Comparison of ENCODE assay signal across 10 cellular contexts in the genomic region with DNA sequence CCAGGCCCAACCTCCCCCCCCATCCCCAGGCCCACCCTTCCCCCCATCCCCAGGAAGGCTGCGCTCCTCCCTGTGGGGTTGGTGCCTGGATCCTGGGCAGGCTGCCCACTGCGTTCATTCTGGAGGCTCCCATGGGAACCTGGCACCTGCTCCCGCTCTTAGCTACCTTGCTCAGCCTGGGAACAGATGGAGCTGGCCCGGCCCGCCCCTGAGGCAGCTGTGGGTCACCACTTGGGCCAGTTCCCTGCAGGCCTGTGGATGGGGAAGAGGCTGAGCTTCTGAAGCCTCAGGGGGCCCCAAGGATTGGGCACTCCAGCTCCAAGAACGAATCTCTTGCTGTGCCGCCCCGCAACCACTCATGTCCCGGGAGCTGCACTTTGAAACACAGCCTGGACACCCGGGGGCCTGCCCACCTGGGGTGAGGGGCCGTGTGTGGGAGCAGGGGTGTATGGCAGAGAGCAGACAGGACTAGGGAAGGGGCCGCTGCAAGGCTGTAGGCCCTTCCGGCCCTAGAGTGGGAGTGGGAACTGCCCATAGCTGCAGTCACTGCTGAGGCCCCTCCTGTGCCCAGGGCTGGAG. TPM values are rescaled to one million over a fixed set of nuclear protein-coding genes. Genes with fewer than 3 reads are reported as not detected.
DNase-seq lines count a peak whose midpoint lies in the region; ATAC-seq and TF ChIP-seq lines count a peak whose summit lies in the region.
"Had no signal": no experiment of that assay in that cellular context is flagged by ENCODE, and none has a peak within 500 bp of the region (broad histone marks: within the 10 kb centered on the region; RNA-seq: fewer than 3 reads in every experiment).

No MANE protein-coding gene starts in this region.

- H3K27ac ChIP-seq in RWPE2 (ENCODE audit: poor library complexity, severe bottlenecking): no peak overlapping the region
- no peak overlapping the region for H3K27ac ChIP-seq in effector memory CD4-positive, alpha-beta T cell (ENCODE audit: insufficient read depth, low read length, poor library complexity, severe bottlenecking)
- H3K27ac ChIP-seq: SK-N-MC had no signal

- peaks cover 13% of the 10 kb centered on the region for H3K4me1 ChIP-seq in RWPE2 (ENCODE audit: insufficient read depth, poor library complexity, severe bottlenecking)
- peaks cover 24% of the 10 kb centered on the region for H3K4me1 ChIP-seq in effector memory CD4-positive, alpha-beta T cell (ENCODE audit: control insufficient read depth, insufficient read depth, low read length, poor library complexity, severe bottlenecking)

- no peak overlapping the region for H3K4me3 ChIP-seq in RWPE2 (ENCODE audit: severe bottlenecking)
- H3K4me3 ChIP-seq in effector memory CD4-positive, alpha-beta T cell (ENCODE audit: insufficient read depth, low read depth, low read length, poor library complexity, severe bottlenecking): no peak overlapping the region
- H3K4me3 ChIP-seq: SK-N-MC had no signal

- H3K36me3 ChIP-seq in RWPE2 (ENCODE audit: low read depth): no peaks in the 10 kb centered on the region
- no peaks in the 10 kb centered on the region for H3K36me3 ChIP-seq in effector memory CD4-positive, alpha-beta T cell (ENCODE audit: control insufficient read depth, insufficient read depth, low read length)

- TF ChIP-seq CTCF in RWPE2 (IDR thresholded peaks at IDR 0.05; ENCODE audit: poor library complexity, severe bottlenecking): no peak

- no peaks in the 10 kb centered on the region for H3K27me3 ChIP-seq in RWPE2 (ENCODE audit: insufficient read depth, poor library complexity, severe bottlenecking)
- peaks cover 40% of the 10 kb centered on the region for H3K27me3 ChIP-seq in effector memory CD4-positive, alpha-beta T cell (replicated peaks; ENCODE audit: control insufficient read depth, insufficient read depth, low read length, poor library complexity, severe bottlenecking)

- peak; percentile 17; the same call in 2 of the 3 replicates for ATAC-seq in RWPE2 (ENCODE audit: low read depth)
- ATAC-seq in GM19455 (IDR thresholded peaks at IDR 0.05; ENCODE audit: unreplicated experiment): no peak
- ATAC-seq: activated CD4-positive, alpha-beta T cell treated with anti-CD3 and anti-CD28 coated beads for 36 hours had no signal

- DNase-seq in G401 (ENCODE audit: low spot score) (peak; percentile 51), NCI-H1930 (lab: John Stamatoyannopoulos, UW) (peak; percentile 32 to 63), RWPE2 (ENCODE audit: low spot score) (no peak), pons (ENCODE audit: low spot score) (peak; percentile 14), UCSD-AML1 (lab: John Stamatoyannopoulos, UW; ENCODE audit: unreplicated experiment) (no peak)
- no peak for DNase-seq in effector memory CD4-positive, alpha-beta T cell
- DNase-seq: activated CD4-positive, alpha-beta T cell treated with anti-CD3 and anti-CD28 coated beads for 36 hours; erythroblast had no signal

- no peaks in the 10 kb centered on the region for H3K9me3 ChIP-seq in RWPE2 (ENCODE audit: severe bottlenecking)
- H3K9me3 ChIP-seq in effector memory CD4-positive, alpha-beta T cell (ENCODE audit: control insufficient read depth, low read length): no peaks in the 10 kb centered on the region

- in situ Hi-C loops in G401 (cut with HindIII; ENCODE audit: low sequenced_read_pairs): no loop called here

RNA-seq across cellular contexts. Expression of a gene that starts 37.7 kb away (rescaled TPM):
- total RNA-seq in G401 (2014; rRNA removed; shearing (Covaris generic)): 5.3 and 9.6 TPM in 2 replicates

Comparison
In these comparisons a context has a peak if more than half of its experiments do, and no peak if none do; other contexts are left out.
1. DNase-seq: peak in G401 (single experiment), NCI-H1930 (2 of 2) and pons (single experiment); none in RWPE2 (single experiment), effector memory CD4-positive, alpha-beta T cell (0 of 3) and UCSD-AML1 (single experiment).